21 cellular contexts compared by ENCODE assay signal in the genomic region with DNA sequence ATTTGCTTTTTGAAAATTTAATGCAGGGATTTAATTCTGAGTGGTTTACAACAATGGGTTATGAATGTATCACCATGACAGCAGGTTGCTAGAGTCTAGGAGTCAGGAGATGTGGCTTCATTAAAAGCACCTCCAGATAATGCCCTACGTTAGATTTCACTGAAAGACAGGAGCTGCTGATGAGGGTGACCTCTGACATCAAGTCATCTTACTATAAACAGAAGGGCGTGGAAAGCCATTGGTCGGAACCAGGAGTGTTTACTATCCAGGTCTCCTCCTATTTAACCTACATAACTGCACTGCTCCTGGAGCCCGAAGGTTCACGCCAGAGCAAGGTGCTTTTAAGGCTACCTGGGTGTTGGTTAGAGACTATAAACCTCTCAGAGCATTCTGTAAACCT.
"Had no signal": no experiment of that assay in that cellular context is flagged by ENCODE, and none has a peak within 500 bp of the region (broad histone marks: within the 10 kb centered on the region; RNA-seq: fewer than 3 reads in every experiment).

No MANE protein-coding gene starts in this region.

- H3K4me3 Mint-ChIP-seq: activated naive CD4-positive, alpha-beta T cell treated with anti-CD3 and anti-CD28 coated beads, Interleukin-2, amount 50 U/mL, for 24 hours; central memory CD8-positive, alpha-beta T cell; endodermal cell; nephron progenitor cell had no signal

- H3K27ac ChIP-seq: ascending aorta, colonic mucosa, left lung, right atrium auricular region, tibial artery, WERI-Rb-1 had no signal

- H3K4me3 ChIP-seq: ascending aorta, colonic mucosa, left lung, right atrium auricular region, tibial artery had no signal

- H3K27ac Mint-ChIP-seq: activated naive CD4-positive, alpha-beta T cell treated with anti-CD3 and anti-CD28 coated beads, Interleukin-2, amount 50 U/mL, for 24 hours; endodermal cell; nephron progenitor cell; progenitor cell of endocrine pancreas had no signal

- H3K27me3 Mint-ChIP-seq: activated naive CD4-positive, alpha-beta T cell treated with anti-CD3 and anti-CD28 coated beads, Interleukin-2, amount 50 U/mL, for 24 hours; central memory CD8-positive, alpha-beta T cell; progenitor cell of endocrine pancreas had no signal

- H3K36me3 ChIP-seq: ascending aorta, colonic mucosa, left lung, right atrium auricular region, tibial artery, WERI-Rb-1 had no signal

- DNase-seq: activated CD4-positive, alpha-beta T cell treated with anti-CD3 and anti-CD28 coated beads, Interleukin-2, amount 50 U/mL, for 48 hours; activated gamma-delta T cell; colonic mucosa; endodermal cell; foreskin melanocyte; hypothalamus; islet precursor cell; left lung; midbrain; nephron progenitor cell; occipital lobe; stimulated activated CD4-positive, alpha-beta T cell treated with anti-CD3 and anti-CD28 coated beads, Interleukin-12 subunit alpha, Interleukin-12 subunit beta, amount 100 ng/mL, for 4 hours; stimulated activated CD4-positive, alpha-beta T cell treated with anti-CD3 and anti-CD28 coated beads, Interleukin-1b, Interleukin-23, amount 100 ng/mL, for 48 hours; stimulated activated naive CD4-positive, alpha-beta T cell treated with Interleukin-2 at 50 U/mL for 16 hours; tibial artery; WERI-Rb-1 had no signal

- H3K36me3 Mint-ChIP-seq: activated naive CD4-positive, alpha-beta T cell treated with anti-CD3 and anti-CD28 coated beads, Interleukin-2, amount 50 U/mL, for 24 hours had no signal

- H3K9me3 Mint-ChIP-seq: activated naive CD4-positive, alpha-beta T cell treated with anti-CD3 and anti-CD28 coated beads, Interleukin-2, amount 50 U/mL, for 24 hours; endodermal cell had no signal

- H3K9me3 ChIP-seq: ascending aorta, colonic mucosa, left lung, right atrium auricular region, tibial artery had no signal

- H3K4me1 ChIP-seq: ascending aorta, colonic mucosa, left lung, right atrium auricular region, tibial artery had no signal

- H3K4me1 Mint-ChIP-seq: activated naive CD4-positive, alpha-beta T cell treated with anti-CD3 and anti-CD28 coated beads, Interleukin-2, amount 50 U/mL, for 24 hours; central memory CD8-positive, alpha-beta T cell had no signal

- H3K27me3 ChIP-seq: ascending aorta, colonic mucosa, left lung, right atrium auricular region, tibial artery had no signal
